In the genomic region with DNA sequence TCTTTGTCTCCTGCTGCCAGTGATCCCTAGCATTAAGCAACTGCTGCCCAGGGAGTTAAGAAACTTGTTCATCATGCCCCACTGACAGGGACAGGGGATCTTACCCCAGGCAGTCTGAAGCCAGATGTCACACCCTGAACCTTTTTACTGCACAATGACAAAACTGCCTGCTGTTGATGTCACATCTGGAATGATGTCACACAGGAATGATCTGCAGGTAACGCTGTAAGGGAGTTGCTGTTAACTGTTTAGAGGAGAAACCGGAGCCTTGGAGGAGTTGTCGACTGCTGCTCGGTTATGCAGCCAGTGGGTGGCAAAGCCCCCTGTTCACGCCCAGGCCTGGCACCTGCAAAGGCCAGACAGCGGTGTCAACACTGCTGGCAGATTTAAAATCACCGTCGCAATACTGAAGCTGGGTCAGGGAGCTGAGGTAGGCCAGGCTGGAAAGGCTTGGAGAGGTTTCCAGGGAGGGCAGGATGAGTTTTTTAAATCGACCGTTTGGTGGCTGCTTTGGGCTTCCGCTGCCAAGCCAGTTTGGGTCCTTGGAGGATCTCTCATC, we compare ENCODE assay signal across 2 cellular contexts.
TF ChIP-seq lines count a peak whose summit lies in the region.

No MANE protein-coding gene starts in this region.

TF ChIP-seq in SK-N-SH, 30 proteins besides CTCF, POLR2A, EP300 and RAD21 (continued from another document):
- TF ChIP-seq, protein P1, sequence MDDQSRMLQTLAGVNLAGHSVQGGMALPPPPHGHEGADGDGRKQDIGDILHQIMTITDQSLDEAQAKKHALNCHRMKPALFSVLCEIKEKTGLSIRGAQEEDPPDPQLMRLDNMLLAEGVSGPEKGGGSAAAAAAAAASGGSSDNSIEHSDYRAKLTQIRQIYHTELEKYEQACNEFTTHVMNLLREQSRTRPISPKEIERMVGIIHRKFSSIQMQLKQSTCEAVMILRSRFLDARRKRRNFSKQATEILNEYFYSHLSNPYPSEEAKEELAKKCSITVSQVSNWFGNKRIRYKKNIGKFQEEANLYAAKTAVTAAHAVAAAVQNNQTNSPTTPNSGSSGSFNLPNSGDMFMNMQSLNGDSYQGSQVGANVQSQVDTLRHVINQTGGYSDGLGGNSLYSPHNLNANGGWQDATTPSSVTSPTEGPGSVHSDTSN (IDR thresholded peaks at IDR 0.05) = no peak
- TF ChIP-seq USF2 (IDR thresholded peaks at IDR 0.05; ENCODE audit: borderline replicate concordance, low read depth, low read length) (no peak), RFX5 (IDR thresholded peaks at IDR 0.05; ENCODE audit: low read length) (no peak), JUND (IDR thresholded peaks at IDR 0.05) (no peak)

TF ChIP-seq in SK-N-SH treated with all-trans-retinoic acid at 6 μM for 48 hours, 23 proteins besides CTCF, POLR2A, EP300 and RAD21 (continued from another document):
- TF ChIP-seq PATZ1 (CRISPR knock-in tag; IDR thresholded peaks at IDR 0.05; ENCODE audit: borderline replicate concordance) (no peak), TCF4 (CRISPR knock-in tag; IDR thresholded peaks at IDR 0.05; ENCODE audit: borderline replicate concordance) (no peak), SNAI2 (CRISPR knock-in tag; IDR thresholded peaks at IDR 0.05) (no peak), ESRRG (CRISPR knock-in tag; IDR thresholded peaks at IDR 0.05) (no peak), RARB (CRISPR knock-in tag; IDR thresholded peaks at IDR 0.05) (no peak), PPARA (CRISPR knock-in tag; IDR thresholded peaks at IDR 0.05; ENCODE audit: borderline replicate concordance) (no peak), CSDC2 (CRISPR knock-in tag; IDR thresholded peaks at IDR 0.05) (no peak), ZNF565 (CRISPR knock-in tag; conservative IDR thresholded peaks at IDR 0.05; ENCODE audit: low read depth) (no peak), GLIS3 (CRISPR knock-in tag; IDR thresholded peaks at IDR 0.05) (no peak), OSR1 (CRISPR knock-in tag; IDR thresholded peaks at IDR 0.05) (no peak)
- TF ChIP-seq, protein P2, sequence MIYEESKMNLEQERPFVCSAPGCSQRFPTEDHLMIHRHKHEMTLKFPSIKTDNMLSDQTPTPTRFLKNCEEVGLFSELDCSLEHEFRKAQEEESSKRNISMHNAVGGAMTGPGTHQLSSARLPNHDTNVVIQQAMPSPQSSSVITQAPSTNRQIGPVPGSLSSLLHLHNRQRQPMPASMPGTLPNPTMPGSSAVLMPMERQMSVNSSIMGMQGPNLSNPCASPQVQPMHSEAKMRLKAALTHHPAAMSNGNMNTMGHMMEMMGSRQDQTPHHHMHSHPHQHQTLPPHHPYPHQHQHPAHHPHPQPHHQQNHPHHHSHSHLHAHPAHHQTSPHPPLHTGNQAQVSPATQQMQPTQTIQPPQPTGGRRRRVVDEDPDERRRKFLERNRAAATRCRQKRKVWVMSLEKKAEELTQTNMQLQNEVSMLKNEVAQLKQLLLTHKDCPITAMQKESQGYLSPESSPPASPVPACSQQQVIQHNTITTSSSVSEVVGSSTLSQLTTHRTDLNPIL (CRISPR knock-in tag; IDR thresholded peaks at IDR 0.05; ENCODE audit: low read depth) = no peak
- TF ChIP-seq, protein P3, sequence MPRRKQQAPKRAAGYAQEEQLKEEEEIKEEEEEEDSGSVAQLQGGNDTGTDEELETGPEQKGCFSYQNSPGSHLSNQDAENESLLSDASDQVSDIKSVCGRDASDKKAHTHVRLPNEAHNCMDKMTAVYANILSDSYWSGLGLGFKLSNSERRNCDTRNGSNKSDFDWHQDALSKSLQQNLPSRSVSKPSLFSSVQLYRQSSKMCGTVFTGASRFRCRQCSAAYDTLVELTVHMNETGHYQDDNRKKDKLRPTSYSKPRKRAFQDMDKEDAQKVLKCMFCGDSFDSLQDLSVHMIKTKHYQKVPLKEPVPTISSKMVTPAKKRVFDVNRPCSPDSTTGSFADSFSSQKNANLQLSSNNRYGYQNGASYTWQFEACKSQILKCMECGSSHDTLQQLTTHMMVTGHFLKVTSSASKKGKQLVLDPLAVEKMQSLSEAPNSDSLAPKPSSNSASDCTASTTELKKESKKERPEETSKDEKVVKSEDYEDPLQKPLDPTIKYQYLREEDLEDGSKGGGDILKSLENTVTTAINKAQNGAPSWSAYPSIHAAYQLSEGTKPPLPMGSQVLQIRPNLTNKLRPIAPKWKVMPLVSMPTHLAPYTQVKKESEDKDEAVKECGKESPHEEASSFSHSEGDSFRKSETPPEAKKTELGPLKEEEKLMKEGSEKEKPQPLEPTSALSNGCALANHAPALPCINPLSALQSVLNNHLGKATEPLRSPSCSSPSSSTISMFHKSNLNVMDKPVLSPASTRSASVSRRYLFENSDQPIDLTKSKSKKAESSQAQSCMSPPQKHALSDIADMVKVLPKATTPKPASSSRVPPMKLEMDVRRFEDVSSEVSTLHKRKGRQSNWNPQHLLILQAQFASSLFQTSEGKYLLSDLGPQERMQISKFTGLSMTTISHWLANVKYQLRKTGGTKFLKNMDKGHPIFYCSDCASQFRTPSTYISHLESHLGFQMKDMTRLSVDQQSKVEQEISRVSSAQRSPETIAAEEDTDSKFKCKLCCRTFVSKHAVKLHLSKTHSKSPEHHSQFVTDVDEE (CRISPR knock-in tag; IDR thresholded peaks at IDR 0.05) = no peak
TF ChIP-seq in SK-N-SH treated with all-trans-retinoic acid at 6 μM for 48 hours: peak in this region for 0.
